In the genomic region with DNA sequence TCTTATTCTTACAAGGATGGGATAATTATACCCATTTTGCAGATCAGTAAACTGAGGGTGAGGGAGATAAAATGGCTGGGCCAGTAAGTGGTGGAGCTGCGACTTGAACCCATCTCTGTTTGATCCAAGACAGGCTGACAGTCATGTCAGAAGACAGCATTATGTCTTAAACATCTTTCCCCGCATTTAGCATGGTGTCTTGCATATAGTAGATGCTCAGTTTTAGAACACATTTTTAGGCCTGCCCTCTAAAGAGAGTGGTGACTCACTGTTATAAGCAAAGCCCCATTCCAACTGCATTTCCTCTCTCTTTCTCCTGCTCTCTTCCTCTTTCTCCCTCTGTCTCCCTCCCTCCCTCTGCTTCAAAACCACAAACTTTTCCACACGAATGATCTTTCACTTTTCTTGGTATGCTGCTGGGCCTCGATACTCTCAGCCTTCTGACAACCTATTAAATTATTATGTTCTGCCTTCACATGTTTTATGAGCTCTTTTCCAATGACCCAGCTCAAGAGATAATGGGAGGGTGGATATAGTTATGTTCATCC, we compare ENCODE assay signal across 1 cellular context.
TF ChIP-seq lines count a peak whose summit lies in the region.

No MANE protein-coding gene starts in this region.

TF ChIP-seq in H1, 55 proteins besides CTCF, POLR2A, EP300 and RAD21:
- TF ChIP-seq SIRT6 (IDR thresholded peaks at IDR 0.05; ENCODE audit: low read length) (no peak), CBX5 (IDR thresholded peaks at IDR 0.05; ENCODE audit: low read depth, low read length) (no peak), RBBP5 (IDR thresholded peaks at IDR 0.05; ENCODE audit: borderline replicate concordance, low read depth, low read length) (no peak), KDM1A (IDR thresholded peaks at IDR 0.05; ENCODE audit: borderline replicate concordance, low read length) (peak; percentile 23; the same call in 1 of the 2 replicates), ATF2 (IDR thresholded peaks at IDR 0.05; ENCODE audit: low read length) (no peak)
